15 cellular contexts compared by ENCODE assay signal in genomic region chr10:112385143-112385695, GRCh38. TPM values are rescaled to one million over a fixed set of nuclear protein-coding genes. Genes with fewer than 3 reads are reported as not detected.
DNase-seq lines count a peak whose midpoint lies in the region; ATAC-seq and FAIRE-seq lines count a peak whose summit lies in the region.
"Had no signal": no experiment of that assay in that cellular context is flagged by ENCODE, and none has a peak within 500 bp of the region (broad histone marks: within the 10 kb centered on the region; RNA-seq: fewer than 3 reads in every experiment).

No MANE protein-coding gene starts in this region.

- no peak for DNase-seq in CD8-positive, alpha-beta memory T cell
- no peak for DNase-seq in T-helper 17 cell
- no peak for DNase-seq in immature natural killer cell
- DNase-seq in small intestine = peak; percentile 88
- no peak for DNase-seq in activated gamma-delta T cell treated with Interleukin-2 at 50 U/mL for 16 hours
- no peak for DNase-seq in kidney glomerular epithelial cell (lab: John Stamatoyannopoulos, UW)
- DNase-seq in HAP-1 (ENCODE audit: low spot score in 2 of 2) = no peak
- DNase-seq: CD4-positive, alpha-beta T cell; EL; Karpas-422; MM.1S; NCI-H1105; NCI-H187 treated with DMSO at 0.1 percent for 48 hours; NCI-H446 had no signal

- in situ Hi-C loops in HAP-1 (cut with MboI; ENCODE audit: low sequenced_read_pairs) = no loop called here

- no peak for FAIRE-seq in small intestine (lab: Jason Lieb, UNC)

- H3K27me3 ChIP-seq in CD8-positive, alpha-beta memory T cell (ENCODE audit: insufficient read depth, low read length, poor library complexity, severe bottlenecking) = no peaks in the 10 kb centered on the region
- H3K27me3 ChIP-seq in small intestine (ENCODE audit: control insufficient read depth in 2 of 2, insufficient read depth in 2 of 2, low read length in 2 of 2) (no peaks in the 10 kb centered on the region), HAP-1 (ENCODE audit: low read depth) (no peaks in the 10 kb centered on the region)

- H3K27ac Mint-ChIP-seq in CD8-positive, alpha-beta memory T cell = peak overlapping the region in 7 of 8 donors; percentile 1 to 89 (median 12)
- H3K27ac Mint-ChIP-seq in T-helper 17 cell (peak overlapping the region; percentile 60), immature natural killer cell (peak overlapping the region in 4 of 6 donors; percentile 33 to 71 (median 58))
- H3K27ac Mint-ChIP-seq: CD4-positive, alpha-beta T cell had no signal

- no peak for ATAC-seq in T-helper 17 cell
- ATAC-seq: Right ventricle myocardium inferior had no signal

- H3K4me3 ChIP-seq in CD8-positive, alpha-beta memory T cell (ENCODE audit: low read length) = no peak overlapping the region
- H3K4me3 ChIP-seq in small intestine (ENCODE audit: low read depth in 1 of 2, low read length in 2 of 2) (no peak overlapping the region), HAP-1 (no peak overlapping the region)

- H3K36me3 ChIP-seq in CD8-positive, alpha-beta memory T cell (ENCODE audit: insufficient read depth, low read length) = no peaks in the 10 kb centered on the region
- H3K36me3 ChIP-seq in small intestine (ENCODE audit: control insufficient read depth in 2 of 2, insufficient read depth in 2 of 2, low read length in 2 of 2) (peaks cover 0 to 15% of the 10 kb centered on the region in 2 donors), HAP-1 (replicated peaks) (no peaks in the 10 kb centered on the region)

- H3K9me3 ChIP-seq in CD8-positive, alpha-beta memory T cell (ENCODE audit: low read length) = no peaks in the 10 kb centered on the region
- no peaks in the 10 kb centered on the region for H3K9me3 ChIP-seq in T-helper 17 cell (ENCODE audit: control insufficient read depth, low read length, poor library complexity, severe bottlenecking)
- H3K9me3 ChIP-seq in small intestine (ENCODE audit: control insufficient read depth, low read depth) = no peaks in the 10 kb centered on the region
- H3K9me3 ChIP-seq in HAP-1 = no peaks in the 10 kb centered on the region

- peak overlapping the region in 1 of 7 donors; percentile 9 for H3K4me3 Mint-ChIP-seq in CD8-positive, alpha-beta memory T cell
- no peak overlapping the region for H3K4me3 Mint-ChIP-seq in T-helper 17 cell
- no peak overlapping the region for H3K4me3 Mint-ChIP-seq in immature natural killer cell
- H3K4me3 Mint-ChIP-seq: CD4-positive, alpha-beta T cell had no signal

- H3K27me3 Mint-ChIP-seq in CD8-positive, alpha-beta memory T cell = no peaks in the 10 kb centered on the region
- H3K27me3 Mint-ChIP-seq in T-helper 17 cell (no peaks in the 10 kb centered on the region), immature natural killer cell (ENCODE audit: low read depth in 3 of 3) (no peaks in the 10 kb centered on the region)
- H3K27me3 Mint-ChIP-seq: CD4-positive, alpha-beta T cell had no signal

- H3K4me1 Mint-ChIP-seq in CD8-positive, alpha-beta memory T cell = peaks cover 77 to 96% (median 93%) of the 10 kb centered on the region in 3 donors
- peaks cover 68% of the 10 kb centered on the region for H3K4me1 Mint-ChIP-seq in T-helper 17 cell
- H3K4me1 Mint-ChIP-seq in immature natural killer cell = peaks cover 66 to 79% of the 10 kb centered on the region in 2 donors

- WGBS in small intestine, 3 donors = 38 to 61% (median 40%) methylated on average over 4 of the region's 4 CpGs

- CTCF ChIA-PET in CD8-positive, alpha-beta memory T cell (lab: Charles Lee) = interaction anchor here (4.7 kb wide), 1 partner anchor 10 kb away, joined by 26 read pairs; the partner anchor contains the start of gene ACSL5

- no peaks in the 10 kb centered on the region for H3K9me3 Mint-ChIP-seq in CD8-positive, alpha-beta memory T cell
- no peaks in the 10 kb centered on the region for H3K9me3 Mint-ChIP-seq in immature natural killer cell
- H3K9me3 Mint-ChIP-seq: CD4-positive, alpha-beta T cell had no signal

- H3K27ac ChIP-seq in CD8-positive, alpha-beta memory T cell (ENCODE audit: low read depth, low read length) = no peak overlapping the region
- H3K27ac ChIP-seq in small intestine (ENCODE audit: low read depth in 1 of 2, low read length in 1 of 2) = peak overlapping the region in 1 of 2 donors; percentile 88

- peaks cover 0 to 39% (median 5%) of the 10 kb centered on the region in 3 donors for H3K36me3 Mint-ChIP-seq in CD8-positive, alpha-beta memory T cell
- H3K36me3 Mint-ChIP-seq in T-helper 17 cell (ENCODE audit: low read depth) = no peaks in the 10 kb centered on the region
- H3K36me3 Mint-ChIP-seq in immature natural killer cell = peaks cover 0 to 9% (median 3%) of the 10 kb centered on the region in 3 donors

- POLR2A ChIA-PET in CD8-positive, alpha-beta memory T cell (lab: Charles Lee) = no interaction called here

- peaks cover 37% of the 10 kb centered on the region for H3K4me1 ChIP-seq in CD8-positive, alpha-beta memory T cell (ENCODE audit: insufficient read depth, low read length)
- H3K4me1 ChIP-seq in small intestine (ENCODE audit: control insufficient read depth in 2 of 2, insufficient read depth in 1 of 2, low read depth in 1 of 2, low read length in 1 of 2) (peaks cover 2 to 17% of the 10 kb centered on the region in 2 donors), HAP-1 (no peaks in the 10 kb centered on the region)

RNA-seq across cellular contexts. Expression of gene ACSL5, which starts 11.3 kb away (rescaled TPM):
- total RNA-seq in CD8-positive, alpha-beta memory T cell = 10 to 100 TPM; 53.3 to 53.7 TPM
- polyA plus RNA-seq in CD8-positive, alpha-beta memory T cell = 85.5 TPM
- total RNA-seq in T-helper 17 cell = 10 to 100 TPM; 35.4 to 44.2 TPM
- polyA plus RNA-seq in immature natural killer cell (10 to 100 TPM; 63.9 to 86.5 (median 78.4) TPM), small intestine (100 to 1,000 TPM; 163 to 425 (median 338) TPM)
